ENCODE assay signal across 17 cellular contexts in the genomic region with DNA sequence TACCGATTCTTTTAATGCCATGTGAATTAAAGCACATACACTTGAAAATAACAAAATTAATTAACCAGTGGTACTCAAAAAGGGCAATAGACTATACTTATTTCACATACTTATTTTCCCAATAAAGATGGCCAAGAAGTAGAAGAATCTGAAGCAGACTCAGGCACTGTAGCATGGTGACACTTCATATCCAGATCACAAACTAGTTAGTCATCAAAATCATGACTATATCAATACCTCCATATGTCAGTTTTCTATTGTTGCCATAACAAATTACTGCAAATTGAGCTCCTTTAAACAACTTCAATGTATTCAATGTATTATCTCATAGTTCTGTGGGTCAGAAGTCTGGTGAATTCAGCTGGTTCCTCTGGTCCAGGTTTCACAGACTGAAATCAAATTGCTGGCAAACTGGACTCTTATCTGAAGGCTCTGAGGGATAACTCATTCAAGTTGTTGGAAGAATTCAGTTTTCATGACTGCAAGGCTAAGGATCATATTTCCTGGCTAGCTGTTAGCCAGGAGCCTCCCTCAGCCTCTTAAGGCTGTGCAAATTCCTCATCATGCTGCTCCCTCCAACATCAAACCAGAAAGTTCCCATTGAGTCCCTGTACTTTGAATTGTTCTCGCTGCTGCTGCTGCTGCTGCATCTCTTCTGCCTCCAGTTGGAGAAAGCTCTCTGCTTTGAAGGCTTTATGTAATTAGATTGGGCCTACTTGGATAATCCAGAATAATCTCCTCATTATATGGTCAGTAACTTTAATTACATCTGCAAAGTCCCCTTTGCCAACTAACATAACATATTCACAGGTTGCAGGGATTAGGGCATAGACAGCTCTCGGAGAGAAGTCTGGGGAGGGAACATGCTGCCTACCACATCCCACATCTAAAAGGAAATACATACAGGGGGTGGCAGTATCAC.
DNase-seq lines count a peak whose midpoint lies in the region; ATAC-seq and TF ChIP-seq lines count a peak whose summit lies in the region.
"Had no signal": no experiment of that assay in that cellular context is flagged by ENCODE, and none has a peak within 500 bp of the region (broad histone marks: within the 10 kb centered on the region; RNA-seq: fewer than 3 reads in every experiment).

No MANE protein-coding gene starts in this region.

- no peak for TF ChIP-seq CTCF in AG04450 (IDR thresholded peaks at IDR 0.05; ENCODE audit: low read depth, low read length)
- no peak for TF ChIP-seq CTCF in fibroblast of the aortic adventitia (IDR thresholded peaks at IDR 0.05; ENCODE audit: insufficient read depth, low read length)
- TF ChIP-seq CTCF in osteoblast (IDR thresholded peaks at IDR 0.05; ENCODE audit: extremely low read depth, low read depth, low read length) = no peak

- no peak for ATAC-seq in left lobe of liver
- ATAC-seq in HG03565 (IDR thresholded peaks at IDR 0.05; ENCODE audit: unreplicated experiment) = no peak
- no peak for ATAC-seq in HG02571 (IDR thresholded peaks at IDR 0.05; ENCODE audit: unreplicated experiment)
- ATAC-seq: HCT116, left cardiac atrium, psoas muscle had no signal

- CTCF ChIA-PET in AG04450 (lab: Charles Lee) = no interaction called here

- peak; percentile 41 for DNase-seq in AG04450 (ENCODE audit: low read depth, low spot score)
- DNase-seq in EL = peak; percentile 19
- peak; percentile 44 to 74 for DNase-seq in SJCRH30
- DNase-seq in fibroblast of the aortic adventitia (ENCODE audit: low read depth) = peak; percentile 63
- no peak for DNase-seq in left lobe of liver (ENCODE audit: low spot score)
- DNase-seq in osteoblast (ENCODE audit: insufficient read length, low spot score, missing footprints) = no peak
- DNase-seq: activated CD8-positive, alpha-beta memory T cell treated with anti-CD3 and anti-CD28 coated beads, Interleukin-2, amount 50 U/mL, for 48 hours; dermis blood vessel endothelial cell; DMS53; hypothalamus; left cardiac atrium; naive B cell; NCI-H2171 treated with DMSO at 0.1 percent for 48 hours; psoas muscle had no signal

- H3K79me2 ChIP-seq in osteoblast (ENCODE audit: insufficient read depth, low read length) = no peaks in the 10 kb centered on the region

- no peak overlapping the region for H3K4me2 ChIP-seq in osteoblast (ENCODE audit: insufficient read depth, low read length)

- no peaks in the 10 kb centered on the region for H3K27me3 ChIP-seq in AG04450 (ENCODE audit: control insufficient read depth, insufficient read depth, low read length)
- no peaks in the 10 kb centered on the region for H3K27me3 ChIP-seq in SJCRH30
- H3K27me3 ChIP-seq in osteoblast (ENCODE audit: insufficient read depth, low read length) = no peaks in the 10 kb centered on the region

- POLR2A ChIA-PET in AG04450 (lab: Yijun Ruan, JAX) = no interaction called here

- H3K4me3 ChIP-seq in AG04450 (ENCODE audit: low read depth, low read length) (no peak overlapping the region), SJCRH30 (no peak overlapping the region), fibroblast of the aortic adventitia (ENCODE audit: low read depth, low read length) (no peak overlapping the region), osteoblast (ENCODE audit: insufficient read depth, low read length) (no peak overlapping the region)
- H3K4me3 ChIP-seq: psoas muscle had no signal

- H4K20me1 ChIP-seq in osteoblast (ENCODE audit: insufficient read depth, low read length) = no peaks in the 10 kb centered on the region

- H3K4me1 ChIP-seq in SJCRH30 = peaks cover 4% of the 10 kb centered on the region
- H3K4me1 ChIP-seq in osteoblast (ENCODE audit: insufficient read depth, low read length) = no peaks in the 10 kb centered on the region
- H3K4me1 ChIP-seq: psoas muscle had no signal

- H3K27ac ChIP-seq in AG04450 (ENCODE audit: low read depth, low read length) = no peak overlapping the region
- no peak overlapping the region for H3K27ac ChIP-seq in SJCRH30
- H3K27ac ChIP-seq in osteoblast (ENCODE audit: low read depth, low read length) = no peak overlapping the region
- H3K27ac ChIP-seq: psoas muscle had no signal

- H3K9me3 ChIP-seq in AG04450 (ENCODE audit: control insufficient read depth, insufficient read depth, low read length) = no peaks in the 10 kb centered on the region
- H3K9me3 ChIP-seq in SJCRH30 (replicated peaks) = 0 out of 2 replicates have a peak, but pooled peaks cover 3% of the 10 kb centered on the region
- no peaks in the 10 kb centered on the region for H3K9me3 ChIP-seq in osteoblast (ENCODE audit: low read depth, low read length)
- H3K9me3 ChIP-seq: psoas muscle had no signal

- H3K36me3 ChIP-seq in SJCRH30 = no peaks in the 10 kb centered on the region
- no peaks in the 10 kb centered on the region for H3K36me3 ChIP-seq in osteoblast (ENCODE audit: insufficient read depth, low read length)

- no peak overlapping the region for H2AFZ ChIP-seq in osteoblast (ENCODE audit: low read length)

Comparison
In these comparisons a context has a peak if more than half of its experiments do, and no peak if none do; other contexts are left out.
1. DNase-seq: peak in AG04450 (single experiment), EL (single experiment), SJCRH30 (2 of 2) and fibroblast of the aortic adventitia (single experiment); none in left lobe of liver (single experiment) and osteoblast (single experiment).